ENCODE assay signal across 12 cellular contexts in the genomic region with DNA sequence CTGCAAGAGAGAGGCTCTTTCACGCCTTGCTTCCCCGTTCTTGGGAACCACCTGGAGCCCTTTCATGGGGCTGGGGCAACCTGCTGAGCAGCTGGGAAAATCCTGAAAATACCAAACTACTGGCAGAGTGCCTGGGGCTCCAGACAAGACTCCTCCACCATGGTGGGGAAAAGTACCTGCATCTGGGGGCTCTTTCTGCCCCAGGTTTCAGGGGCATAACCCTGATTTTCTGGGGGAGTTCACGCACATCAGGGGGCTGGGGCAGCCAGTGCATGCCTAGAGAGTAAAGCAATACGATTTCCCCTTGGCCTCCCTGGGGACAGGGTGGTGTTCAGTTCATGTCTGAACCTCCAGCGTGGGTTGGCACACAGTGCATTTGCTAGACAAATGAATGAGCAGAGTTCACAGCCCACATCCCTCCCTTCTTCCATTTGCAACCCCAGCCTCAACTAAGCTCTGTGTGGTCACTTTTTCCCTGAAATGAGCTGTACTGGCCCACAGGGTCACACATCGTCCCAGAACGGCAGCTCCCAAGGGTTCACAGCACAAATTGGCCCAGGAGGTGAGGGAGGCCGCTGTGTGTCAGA. TPM values are rescaled to one million over a fixed set of nuclear protein-coding genes. Genes with fewer than 3 reads are reported as not detected.
DNase-seq lines count a peak whose midpoint lies in the region; ATAC-seq and TF ChIP-seq lines count a peak whose summit lies in the region.
"Had no signal": no experiment of that assay in that cellular context is flagged by ENCODE, and none has a peak within 500 bp of the region (broad histone marks: within the 10 kb centered on the region; RNA-seq: fewer than 3 reads in every experiment).

No MANE protein-coding gene starts in this region.

- H3K4me1 Mint-ChIP-seq in mesothelial cell of epicardium: peaks cover 44% of the 10 kb centered on the region
- no peaks in the 10 kb centered on the region for H3K4me1 Mint-ChIP-seq in stimulated activated effector memory CD8-positive, alpha-beta T cell treated with anti-CD3 and anti-CD28 coated beads, Interleukin-12 subunit alpha, Interleukin-12 subunit beta, amount 100 ng/mL, for 72 hours

- DNase-seq in mesothelial cell of epicardium (ENCODE audit: low spot score in 2 of 2, unreplicated experiment in 2 of 2) (no peak), NCI-H128 (lab: John Stamatoyannopoulos, UW; ENCODE audit: unreplicated experiment) (no peak), NCI-H510A (lab: John Stamatoyannopoulos, UW) (no peak)
- DNase-seq in stimulated activated effector memory CD8-positive, alpha-beta T cell treated with anti-CD3 and anti-CD28 coated beads, Interleukin-12 subunit alpha, Interleukin-12 subunit beta, amount 100 ng/mL, for 72 hours (ENCODE audit: low spot score in 2 of 2): no peak
- DNase-seq: activated CD8-positive, alpha-beta T cell treated with anti-CD3 and anti-CD28 coated beads, Interleukin-2, amount 10 ng/mL, durations not matched to agents 7 days and 5 days; upper lobe of left lung had no signal

- no peak for TF ChIP-seq CTCF in mesothelial cell of epicardium (IDR thresholded peaks at IDR 0.05; ENCODE audit: unreplicated experiment)

- no peak for TF ChIP-seq RAD21 in Ishikawa (IDR thresholded peaks at IDR 0.05; ENCODE audit: low read depth)

- TF ChIP-seq EP300 in Ishikawa (IDR thresholded peaks at IDR 0.05; ENCODE audit: borderline replicate concordance): no peak; the same call in 1 of the 2 replicates

- peak; percentile 78 for ATAC-seq in GM18520 (IDR thresholded peaks at IDR 0.05; ENCODE audit: unreplicated experiment)
- ATAC-seq in GM21825 (IDR thresholded peaks at IDR 0.05; ENCODE audit: unreplicated experiment): peak; percentile 57
- no peak for ATAC-seq in stimulated activated effector memory CD8-positive, alpha-beta T cell treated with anti-CD3 and anti-CD28 coated beads, Interleukin-12 subunit alpha, Interleukin-12 subunit beta, amount 100 ng/mL, for 72 hours
- no peak for ATAC-seq in HG03520 (IDR thresholded peaks at IDR 0.05; ENCODE audit: unreplicated experiment)
- ATAC-seq: activated CD8-positive, alpha-beta T cell treated with anti-CD3 and anti-CD28 coated beads, Interleukin-2, amount 10 ng/mL, durations not matched to agents 7 days and 5 days had no signal

- H3K27ac Mint-ChIP-seq in mesothelial cell of epicardium: peak overlapping the region; percentile 72
- no peak overlapping the region for H3K27ac Mint-ChIP-seq in stimulated activated effector memory CD8-positive, alpha-beta T cell treated with anti-CD3 and anti-CD28 coated beads, Interleukin-12 subunit alpha, Interleukin-12 subunit beta, amount 100 ng/mL, for 72 hours
- H3K27ac Mint-ChIP-seq: activated CD8-positive, alpha-beta T cell treated with anti-CD3 and anti-CD28 coated beads, Interleukin-2, amount 10 ng/mL, durations not matched to agents 7 days and 5 days had no signal

- H3K36me3 Mint-ChIP-seq in mesothelial cell of epicardium: no peaks in the 10 kb centered on the region
- no peaks in the 10 kb centered on the region for H3K36me3 Mint-ChIP-seq in stimulated activated effector memory CD8-positive, alpha-beta T cell treated with anti-CD3 and anti-CD28 coated beads, Interleukin-12 subunit alpha, Interleukin-12 subunit beta, amount 100 ng/mL, for 72 hours

- no peaks in the 10 kb centered on the region for H3K9me3 Mint-ChIP-seq in mesothelial cell of epicardium
- no peaks in the 10 kb centered on the region for H3K9me3 Mint-ChIP-seq in stimulated activated effector memory CD8-positive, alpha-beta T cell treated with anti-CD3 and anti-CD28 coated beads, Interleukin-12 subunit alpha, Interleukin-12 subunit beta, amount 100 ng/mL, for 72 hours

- H3K4me3 Mint-ChIP-seq in mesothelial cell of epicardium: no peak overlapping the region
- H3K4me3 Mint-ChIP-seq in stimulated activated effector memory CD8-positive, alpha-beta T cell treated with anti-CD3 and anti-CD28 coated beads, Interleukin-12 subunit alpha, Interleukin-12 subunit beta, amount 100 ng/mL, for 72 hours: no peak overlapping the region
- H3K4me3 Mint-ChIP-seq: activated CD8-positive, alpha-beta T cell treated with anti-CD3 and anti-CD28 coated beads, Interleukin-2, amount 10 ng/mL, durations not matched to agents 7 days and 5 days had no signal

- peaks cover 4% of the 10 kb centered on the region for H3K27me3 Mint-ChIP-seq in mesothelial cell of epicardium (ENCODE audit: low read depth)

TF ChIP-seq in Ishikawa, 13 proteins besides CTCF, POLR2A, EP300 and RAD21:
- TF ChIP-seq TAF1 (IDR thresholded peaks at IDR 0.05; ENCODE audit: low read depth) (no peak), TCF12 (IDR thresholded peaks at IDR 0.05; ENCODE audit: low read depth) (peak; percentile 50; the same call in 1 of the 2 replicates), NFIC (IDR thresholded peaks at IDR 0.05) (peak; percentile 56; the same call in 1 of the 2 replicates), CREB1 (IDR thresholded peaks at IDR 0.05; ENCODE audit: low read depth) (no peak)

RNA-seq across cellular contexts. Expression of a gene that starts 5.2 kb away (rescaled TPM):
- total RNA-seq in mesothelial cell of epicardium: 68.4 to 71.3 TPM (median 70.3 TPM) in 3 replicates

RNA-seq across cellular contexts. Expression of a gene that starts 55.3 kb away (rescaled TPM):
- total RNA-seq in mesothelial cell of epicardium: 0.40 TPM in 1 of 3 replicates, not detected in the others
- total RNA-seq: activated CD8-positive, alpha-beta T cell treated with anti-CD3 and anti-CD28 coated beads, Interleukin-2, amount 10 ng/mL, durations not matched to agents 7 days and 5 days; astrocyte; fibroblast of villous mesenchyme had no signal

Comparison
In these comparisons a context has a peak if more than half of its experiments do, and no peak if none do; other contexts are left out.
1. ATAC-seq: peak in GM18520 (single experiment) and GM21825 (single experiment); none in stimulated activated effector memory CD8-positive, alpha-beta T cell treated with anti-CD3 and anti-CD28 coated beads, Interleukin-12 subunit alpha, Interleukin-12 subunit beta, amount 100 ng/mL, for 72 hours (single experiment) and HG03520 (single experiment).